8 cellular contexts compared by ENCODE assay signal in genomic region chr6:33112148-33112547, GRCh38. TPM values are rescaled to one million over a fixed set of nuclear protein-coding genes. Genes with fewer than 3 reads are reported as not detected.
DNase-seq lines count a peak whose midpoint lies in the region; ATAC-seq, FAIRE-seq and TF ChIP-seq lines count a peak whose summit lies in the region.

No MANE protein-coding gene starts in this region.

- no peak overlapping the region for H4K91ac ChIP-seq in mesenchymal stem cell (ENCODE audit: low read length)

- no peak overlapping the region for H3K9ac ChIP-seq in mesenchymal stem cell (ENCODE audit: low read length)

- H2BK120ac ChIP-seq in mesenchymal stem cell (ENCODE audit: low read depth, low read length), result no peak overlapping the region

- H3K9me2 ChIP-seq in PC-9 (ENCODE audit: insufficient read depth), result no peaks in the 10 kb centered on the region

- no peak for TF ChIP-seq CTCF in GM10248 (IDR thresholded peaks at IDR 0.05; ENCODE audit: control extremely low read depth, extremely low read depth, low read depth, missing control alignments)
- TF ChIP-seq CTCF in PC-9 (conservative IDR thresholded peaks at IDR 0.05), result no peak

- POLR2A ChIA-PET in GM10248 (lab: Yijun Ruan, JAX), result interaction anchor here (1.2 to 1.6 kb wide), 2 partner anchors 36 to 140 kb away, joined by 7 to 10 read pairs; partner anchors contain the start of gene HLA-DPB1
- POLR2A ChIA-PET in PC-9 (lab: Charles Lee; ENCODE audit: unreplicated experiment), result no interaction called here

- H3F3A ChIP-seq in PC-9 (ENCODE audit: insufficient read depth, low read depth), result no peaks in the 10 kb centered on the region

- H3K9me3 ChIP-seq in mesenchymal stem cell (ENCODE audit: control insufficient read depth, low read length) (no peaks in the 10 kb centered on the region), PC-9 (ENCODE audit: insufficient read depth, low read depth) (no peaks in the 10 kb centered on the region)

- H4K8ac ChIP-seq in mesenchymal stem cell (ENCODE audit: low read length), result no peak overlapping the region

- intact Hi-C loops in PC-9 (cut with micrococcal nuclease; ENCODE audit: unreplicated experiment), result no loop called here

- no peak overlapping the region for H3K14ac ChIP-seq in mesenchymal stem cell (ENCODE audit: low read length in 2 of 2)

- H3K4me2 ChIP-seq in mesenchymal stem cell (ENCODE audit: low read length, poor library complexity, severe bottlenecking) (no peak overlapping the region), PC-9 (no peak overlapping the region)

- H3K4ac ChIP-seq in mesenchymal stem cell (ENCODE audit: low read depth in 1 of 2, low read length in 2 of 2), result no peak overlapping the region

- no peak overlapping the region for H3K27ac Mint-ChIP-seq in central memory CD8-positive, alpha-beta T cell (ENCODE audit: low read depth)

- no peak overlapping the region for H2AK5ac ChIP-seq in mesenchymal stem cell (ENCODE audit: low read length, severe bottlenecking)

- no peaks in the 10 kb centered on the region for H3K4me1 Mint-ChIP-seq in central memory CD8-positive, alpha-beta T cell

- peaks cover 58 to 92% of the 10 kb centered on the region in 2 experiments for H3K27me3 ChIP-seq in mesenchymal stem cell (ENCODE audit: control insufficient read depth in 1 of 2, insufficient read depth in 1 of 2, low read length in 2 of 2)
- peaks cover 83% of the 10 kb centered on the region for H3K27me3 ChIP-seq in PC-9 (ENCODE audit: insufficient read depth, low read depth)

- H3K4me3 ChIP-seq in mesenchymal stem cell (ENCODE audit: insufficient read depth in 1 of 2, low read depth in 1 of 2, low read length in 2 of 2) (no peak overlapping the region), PC-9 (no peak overlapping the region)

- peaks cover 90% of the 10 kb centered on the region for H3K27me3 Mint-ChIP-seq in central memory CD8-positive, alpha-beta T cell

- H4K20me1 ChIP-seq in PC-9 (ENCODE audit: insufficient read depth), result no peaks in the 10 kb centered on the region

- BruUV-seq in PC-9 (replicated peaks; lab: Mats Ljungman, UMichigan), result no TSS peak

- FAIRE-seq in A204.1 (lab: Jason Lieb, UNC), result peak; percentile 35

- H3K4me3 Mint-ChIP-seq in central memory CD8-positive, alpha-beta T cell, result no peak overlapping the region

- ATAC-seq in HG02610 (IDR thresholded peaks at IDR 0.05; ENCODE audit: unreplicated experiment), result peak; percentile 88
- peak; percentile 96 for ATAC-seq in central memory CD8-positive, alpha-beta T cell (replicated peaks; ENCODE audit: extremely low read depth, poor library complexity, severe bottlenecking)

- H3K4me1 ChIP-seq in mesenchymal stem cell (ENCODE audit: control insufficient read depth, insufficient read depth, low read depth, low read length), result peaks cover 4% of the 10 kb centered on the region
- H3K4me1 ChIP-seq in PC-9 (replicated peaks; ENCODE audit: insufficient read depth), result no peaks in the 10 kb centered on the region

- H2AFZ ChIP-seq in mesenchymal stem cell (ENCODE audit: low read depth, low read length), result no peak overlapping the region
- H2AFZ ChIP-seq in PC-9, result no peak overlapping the region

- CTCF ChIA-PET in GM10248 (lab: Yijun Ruan, JAX) (interaction anchor here (0.8 to 2.2 kb wide), 16 partner anchors 9 to 278 kb away, joined by 3 to 17 read pairs (median 3); partner anchors contain the start of gene TAP1), PC-9 (lab: Charles Lee) (no interaction called here)

- H3K23ac ChIP-seq in mesenchymal stem cell (ENCODE audit: low read length in 2 of 2), result no peak overlapping the region

- no peaks in the 10 kb centered on the region for H3K79me1 ChIP-seq in mesenchymal stem cell (replicated peaks; ENCODE audit: low read length, poor library complexity, severe bottlenecking)

- peak; percentile 83 for DNase-seq in GM10248 (ENCODE audit: extremely low spot score)
- peak; percentile 14 for DNase-seq in NCI-H1048 (lab: John Stamatoyannopoulos, UW)
- DNase-seq in central memory CD8-positive, alpha-beta T cell (ENCODE audit: low spot score in 2 of 2), result peak in 1 of 2 donors; percentile 46
- peak; percentile 70 for DNase-seq in mesenchymal stem cell
- no peak for DNase-seq in NCI-H2107 treated with DMSO at 0.1 percent for 48 hours (lab: John Stamatoyannopoulos, UW; ENCODE audit: unreplicated experiment)
- DNase-seq in PC-9, result no peak

- H3K36me3 ChIP-seq in mesenchymal stem cell (ENCODE audit: control insufficient read depth in 1 of 2, insufficient read depth in 2 of 2, low read depth in 1 of 2, low read length in 2 of 2) (no peaks in the 10 kb centered on the region), PC-9 (ENCODE audit: low read depth) (no peaks in the 10 kb centered on the region)

- no peak overlapping the region for H2BK12ac ChIP-seq in mesenchymal stem cell (ENCODE audit: low read length in 2 of 2)

- H3K27ac ChIP-seq in mesenchymal stem cell (ENCODE audit: low read length, poor library complexity, severe bottlenecking) (no peak overlapping the region), PC-9 (no peak overlapping the region)

- peaks cover 2% of the 10 kb centered on the region for H3K36me3 Mint-ChIP-seq in central memory CD8-positive, alpha-beta T cell (ENCODE audit: insufficient read depth)

- H3K79me2 ChIP-seq in PC-9 (ENCODE audit: low read depth), result no peaks in the 10 kb centered on the region

- no peak overlapping the region for H3K18ac ChIP-seq in mesenchymal stem cell (ENCODE audit: low read depth in 1 of 2, low read length in 2 of 2)

- H2BK15ac ChIP-seq in mesenchymal stem cell (ENCODE audit: low read depth, poor library complexity, severe bottlenecking), result no peak overlapping the region

- WGBS in mesenchymal stem cell, result 80% methylated on average over 1 of the region's 1 CpG

- H3K9me3 Mint-ChIP-seq in central memory CD8-positive, alpha-beta T cell, result no peaks in the 10 kb centered on the region

- no peak overlapping the region for H2BK5ac ChIP-seq in mesenchymal stem cell (ENCODE audit: low read depth, low read length, poor library complexity, severe bottlenecking)

RNA-seq across cellular contexts. Expression of gene HLA-DPB1, which starts 36.4 kb away (rescaled TPM):
- polyA plus RNA-seq in mesenchymal stem cell (2013, experiment 1 of 2), result 10.6 TPM
- 8.7 TPM for polyA plus RNA-seq in mesenchymal stem cell (2013, experiment 2 of 2)
- total RNA-seq in PC-9 (2021), result not detected in 2 replicates

RNA-seq across cellular contexts. Expression of gene HLA-DPA1, which starts 38.7 kb away (rescaled TPM):
- 3.1 TPM for polyA plus RNA-seq in mesenchymal stem cell (2013, experiment 1 of 2)
- 2.4 TPM for polyA plus RNA-seq in mesenchymal stem cell (2013, experiment 2 of 2)
- total RNA-seq in PC-9 (2021), result not detected in 2 replicates

Comparison
In these comparisons a context has a peak if more than half of its experiments do, and no peak if none do; other contexts are left out.
1. DNase-seq: peak in GM10248 (single experiment), NCI-H1048 (single experiment) and mesenchymal stem cell (single experiment); none in NCI-H2107 treated with DMSO at 0.1 percent for 48 hours (single experiment) and PC-9 (0 of 2).